Comparison of ENCODE assay signal across 8 cellular contexts in genomic region chr14:105490572-105491365, GRCh38. TPM values are rescaled to one million over a fixed set of nuclear protein-coding genes. Genes with fewer than 3 reads are reported as not detected.
DNase-seq lines count a peak whose midpoint lies in the region; ATAC-seq and TF ChIP-seq lines count a peak whose summit lies in the region.

TSS of gene TEDC1 (plus strand) at chr14:105491246. CDS start at chr14:105491376, 130 bp downstream.

- H3K4me3 ChIP-seq in BLaER1 treated with 17β-estradiol and CSF1 and Interleukin-3, amounts not matched to agents 10 nM and 100 nM: peak within 1 kb of the TSS; percentile 73 to 89 (median 81)
- H3K4me3 ChIP-seq in kidney epithelial cell (ENCODE audit: low read depth, low read length): peak within 1 kb of the TSS; percentile 83

- DNase-seq in GM19240 (ENCODE audit: insufficient read length, low spot score) (peak; percentile 92), NCI-H524 treated with DMSO at 0.1 percent for 48 hours (lab: John Stamatoyannopoulos, UW) (peak; percentile 100), kidney epithelial cell (ENCODE audit: low read depth) (peak; percentile 99)
- DNase-seq in activated CD4-positive, alpha-beta T cell treated with anti-CD3 and anti-CD28 coated beads for 4 hours: peak; percentile 97 to 99
- peak; percentile 98 to 99 for DNase-seq in stimulated activated CD4-positive, alpha-beta T cell treated with anti-CD3 and anti-CD28 coated beads, Interleukin-15, amount 100 ng/mL, for 48 hours (ENCODE audit: low read depth in 2 of 2)

- H4K20me1 ChIP-seq in BLaER1 treated with 17β-estradiol and CSF1 and Interleukin-3, amounts not matched to agents 10 nM and 100 nM: peaks cover 0 to 51% (median 22%) of the 10 kb centered on the region in 11 experiments; a peak in 16 of 22 replicates

- peak within 1 kb of the TSS; percentile 72 to 96 (median 91) for H3K27ac ChIP-seq in BLaER1 treated with 17β-estradiol and CSF1 and Interleukin-3, amounts not matched to agents 10 nM and 100 nM
- H3K27ac ChIP-seq in cingulate gyrus (ENCODE audit: low read depth, low read length): peak within 1 kb of the TSS; percentile 69

- H3K27me3 ChIP-seq in BLaER1 treated with 17β-estradiol and CSF1 and Interleukin-3, amounts not matched to agents 10 nM and 100 nM: peaks cover 17 to 31% (median 30%) of the 10 kb centered on the region in 11 experiments
- peaks cover 23% of the 10 kb centered on the region for H3K27me3 ChIP-seq in kidney epithelial cell (ENCODE audit: control insufficient read depth, insufficient read depth, low read length)

- H3K4me2 ChIP-seq in BLaER1 treated with 17β-estradiol and CSF1 and Interleukin-3, amounts not matched to agents 10 nM and 100 nM: peak within 1 kb of the TSS; percentile 97 to 100 (median 100)

- ATAC-seq in HG03460 (IDR thresholded peaks at IDR 0.05; ENCODE audit: unreplicated experiment): peak; percentile 66

- peaks cover 0 to 25% (median 0%) of the 10 kb centered on the region in 11 experiments; a peak in 10 of 22 replicates for H3K36me3 ChIP-seq in BLaER1 treated with 17β-estradiol and CSF1 and Interleukin-3, amounts not matched to agents 10 nM and 100 nM
- no peaks in the 10 kb centered on the region for H3K36me3 ChIP-seq in kidney epithelial cell (ENCODE audit: control insufficient read depth, insufficient read depth, low read length)

- no peaks in the 10 kb centered on the region for H3K9me3 ChIP-seq in BLaER1 treated with 17β-estradiol and CSF1 and Interleukin-3, amounts not matched to agents 10 nM and 100 nM (replicated peaks in 1 of 11)

- peaks cover 36 to 56% (median 48%) of the 10 kb centered on the region in 10 experiments for H3K4me1 ChIP-seq in BLaER1 treated with 17β-estradiol and CSF1 and Interleukin-3, amounts not matched to agents 10 nM and 100 nM

- peak; percentile 38 for TF ChIP-seq CTCF in kidney epithelial cell (IDR thresholded peaks at IDR 0.05; ENCODE audit: insufficient read depth, low read length, poor library complexity, severe bottlenecking)

- H3K9ac ChIP-seq in BLaER1 treated with 17β-estradiol and CSF1 and Interleukin-3, amounts not matched to agents 10 nM and 100 nM: peak within 1 kb of the TSS; percentile 86 to 94 (median 91)

RNA-seq across cellular contexts. Expression of gene TEDC1, which starts in this region (rescaled TPM):
- total RNA-seq in kidney epithelial cell: 7.1 and 7.5 TPM in 2 replicates

Comparison
In these comparisons a context has a peak if more than half of its experiments do, and no peak if none do; other contexts are left out.
1. Peak in every context shown above with its lines: DNase-seq, ATAC-seq, H3K4me3 ChIP-seq and H3K27ac ChIP-seq.